Comparison of ENCODE assay signal across 23 cellular contexts in the genomic region with DNA sequence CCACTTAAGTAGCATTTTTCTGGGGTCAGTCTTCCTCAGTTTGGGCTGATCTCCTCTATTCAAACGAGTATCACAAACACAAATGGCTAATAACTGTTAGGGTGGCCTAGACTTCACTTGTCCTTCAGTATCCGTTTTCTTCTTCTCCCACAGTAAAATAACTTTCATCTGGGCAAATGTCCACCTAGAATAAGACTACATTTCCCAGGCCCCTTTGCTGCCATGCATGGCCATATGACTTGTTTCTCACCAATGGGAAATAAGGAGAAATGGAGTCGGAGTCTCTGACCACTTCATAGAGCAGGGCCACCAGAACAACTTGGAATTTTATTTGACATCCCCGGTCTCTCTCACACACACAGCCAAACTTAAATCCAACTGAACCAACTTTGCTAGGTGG. TPM values are rescaled to one million over a fixed set of nuclear protein-coding genes. Genes with fewer than 3 reads are reported as not detected.
DNase-seq lines count a peak whose midpoint lies in the region; ATAC-seq, FAIRE-seq and TF ChIP-seq lines count a peak whose summit lies in the region.
"Had no signal": no experiment of that assay in that cellular context is flagged by ENCODE, and none has a peak within 500 bp of the region (broad histone marks: within the 10 kb centered on the region; RNA-seq: fewer than 3 reads in every experiment).

No MANE protein-coding gene starts in this region.

- no TSS peak for BruUV-seq in HepG2 (replicated peaks; lab: Mats Ljungman, UMichigan)

- no peaks in the 10 kb centered on the region for H3K4me1 ChIP-seq in HepG2 (ENCODE audit: insufficient read depth, low read length)
- no peaks in the 10 kb centered on the region for H3K4me1 ChIP-seq in right lobe of liver

- no peaks in the 10 kb centered on the region for H3K9me3 ChIP-seq in HepG2 (ENCODE audit: low read length)
- no peaks in the 10 kb centered on the region for H3K9me3 ChIP-seq in right lobe of liver

- H4K20me1 ChIP-seq in HepG2 (ENCODE audit: insufficient read depth, low read length), result no peaks in the 10 kb centered on the region
- H4K20me1 ChIP-seq: BLaER1 treated with 17β-estradiol and CSF1 and Interleukin-3, amounts not matched to agents 10 nM and 100 nM had no signal

- TF ChIP-seq EP300 in HepG2 (IDR thresholded peaks at IDR 0.05; ENCODE audit: low read depth in 2 of 2, low read length in 2 of 2) (no peak), HepG2 (CRISPR knock-in tag; IDR thresholded peaks at IDR 0.05; ENCODE audit: borderline replicate concordance) (no peak), Ishikawa (IDR thresholded peaks at IDR 0.05; ENCODE audit: borderline replicate concordance) (no peak)

- H3K9ac ChIP-seq in HepG2 (ENCODE audit: insufficient read depth, low read depth, low read length), result no peak overlapping the region
- H3K9ac ChIP-seq: BLaER1 treated with 17β-estradiol and CSF1 and Interleukin-3, amounts not matched to agents 10 nM and 100 nM had no signal

- no peaks in the 10 kb centered on the region for H3K9me3 Mint-ChIP-seq in stimulated activated effector memory CD8-positive, alpha-beta T cell treated with anti-CD3 and anti-CD28 coated beads, Interleukin-12 subunit alpha, Interleukin-12 subunit beta, amount 100 ng/mL, for 72 hours
- H3K9me3 Mint-ChIP-seq: HFFc6 had no signal

- TF ChIP-seq RAD21 in HepG2 (CRISPR knock-in tag; IDR thresholded peaks at IDR 0.05) (no peak), Ishikawa (IDR thresholded peaks at IDR 0.05; ENCODE audit: low read depth) (no peak)

- no peak for TF ChIP-seq POLR2A in HepG2 (IDR thresholded peaks at IDR 0.05; ENCODE audit: insufficient read depth in 1 of 2, low read depth in 2 of 2, low read length in 2 of 2)
- no peak for TF ChIP-seq POLR2A in right lobe of liver (IDR thresholded peaks at IDR 0.05)

- 78% methylated on average over 4 of the region's 4 CpGs for WGBS in HepG2 (ENCODE audit: low lambda C conversion rate)
- WGBS in right lobe of liver (ENCODE audit: insufficient coverage, low coverage, low lambda C conversion rate, missing lambda C conversion rate), result 92% methylated on average over 4 of the region's 4 CpGs

- no peaks in the 10 kb centered on the region for H3K36me3 Mint-ChIP-seq in stimulated activated effector memory CD8-positive, alpha-beta T cell treated with anti-CD3 and anti-CD28 coated beads, Interleukin-12 subunit alpha, Interleukin-12 subunit beta, amount 100 ng/mL, for 72 hours
- H3K36me3 Mint-ChIP-seq: CD4-positive, alpha-beta memory T cell had no signal

- no peak for FAIRE-seq in HepG2 (lab: Jason Lieb, UNC)
- FAIRE-seq: G401.6, GM18507, H54 had no signal

- POLR2A ChIA-PET in HepG2 (lab: Yijun Ruan, JAX) (no interaction called here), HEK293T (lab: Yijun Ruan, JAX) (no interaction called here)

- H3K4me3 ChIP-seq in HepG2 (replicated peaks in 1 of 3; ENCODE audit: insufficient read depth in 1 of 3, low read depth in 2 of 3, low read length in 3 of 3) (no peak overlapping the region), right lobe of liver (no peak overlapping the region), choroid plexus epithelial cell (ENCODE audit: low read depth, low read length) (no peak overlapping the region)
- H3K4me3 ChIP-seq: BLaER1 treated with 17β-estradiol and CSF1 and Interleukin-3, amounts not matched to agents 10 nM and 100 nM had no signal

- H3K27ac ChIP-seq in HepG2 (ENCODE audit: extremely low read length, insufficient read depth, low read length), result no peak overlapping the region
- no peak overlapping the region for H3K27ac ChIP-seq in right lobe of liver
- H3K27ac ChIP-seq: BLaER1 treated with 17β-estradiol and CSF1 and Interleukin-3, amounts not matched to agents 10 nM and 100 nM had no signal

- H3K4me2 ChIP-seq in HepG2 (ENCODE audit: low read depth, low read length), result no peak overlapping the region
- H3K4me2 ChIP-seq: BLaER1 treated with 17β-estradiol and CSF1 and Interleukin-3, amounts not matched to agents 10 nM and 100 nM had no signal

- in situ Hi-C loops in HepG2 (cut with HindIII; ENCODE audit: extremely low pct_ligation_motif_present, low pct_unique_long_range_greater_than_20kb), result no loop called here

- peaks cover 7% of the 10 kb centered on the region for H3K4me1 Mint-ChIP-seq in stimulated activated effector memory CD8-positive, alpha-beta T cell treated with anti-CD3 and anti-CD28 coated beads, Interleukin-12 subunit alpha, Interleukin-12 subunit beta, amount 100 ng/mL, for 72 hours

- ATAC-seq in HepG2 (no peak), right lobe of liver (no peak), GM19328 (IDR thresholded peaks at IDR 0.05; ENCODE audit: unreplicated experiment) (no peak)
- no peak for ATAC-seq in stimulated activated effector memory CD8-positive, alpha-beta T cell treated with anti-CD3 and anti-CD28 coated beads, Interleukin-12 subunit alpha, Interleukin-12 subunit beta, amount 100 ng/mL, for 72 hours

- no peak for DNase-seq in HepG2 (ENCODE audit: low spot score)
- no peak for DNase-seq in right lobe of liver
- peak; percentile 7 for DNase-seq in choroid plexus epithelial cell (ENCODE audit: low read depth)
- DNase-seq in stimulated activated effector memory CD8-positive, alpha-beta T cell treated with anti-CD3 and anti-CD28 coated beads, Interleukin-12 subunit alpha, Interleukin-12 subunit beta, amount 100 ng/mL, for 72 hours (ENCODE audit: low spot score in 2 of 2), result no peak
- DNase-seq in HEK293T (ENCODE audit: extremely low spot score), result no peak
- DNase-seq: CD4-positive, alpha-beta memory T cell; DMS153; HFFc6; KG1; NCI-H1105; NCI-H2029 treated with DMSO at 0.1 percent for 48 hours; NCI-H226; NCI-H510A treated with DMSO at 0.1 percent for 48 hours; NCI-H748 treated with DMSO at 0.1 percent for 48 hours; RPMI8226; SHP77; T-helper 1 cell had no signal

- H3K27me3 ChIP-seq in HepG2 (ENCODE audit: control insufficient read depth in 1 of 2, insufficient read depth in 2 of 2, low read length in 2 of 2) (no peaks in the 10 kb centered on the region), right lobe of liver (no peaks in the 10 kb centered on the region)
- H3K27me3 ChIP-seq: BLaER1 treated with 17β-estradiol and CSF1 and Interleukin-3, amounts not matched to agents 10 nM and 100 nM had no signal

- no peak for TF ChIP-seq CTCF in HepG2 (CRISPR knock-in tag; IDR thresholded peaks at IDR 0.05)
- TF ChIP-seq CTCF in right lobe of liver (IDR thresholded peaks at IDR 0.05), result no peak
- no peak for TF ChIP-seq CTCF in choroid plexus epithelial cell (conservative IDR thresholded peaks at IDR 0.05; ENCODE audit: low read depth, low read length)

- H3K27ac Mint-ChIP-seq in stimulated activated effector memory CD8-positive, alpha-beta T cell treated with anti-CD3 and anti-CD28 coated beads, Interleukin-12 subunit alpha, Interleukin-12 subunit beta, amount 100 ng/mL, for 72 hours, result no peak overlapping the region
- H3K27ac Mint-ChIP-seq: CD4-positive, alpha-beta memory T cell; HFFc6 had no signal

- CTCF ChIA-PET in HepG2 (lab: Yijun Ruan, JAX; ENCODE audit: low intra/inter-chr PET ratio, low total read pairs), result no interaction called here
- CTCF ChIA-PET in HEK293T (lab: Yijun Ruan, JAX), result no interaction called here

- H3K79me2 ChIP-seq in HepG2 (ENCODE audit: insufficient read depth, low read length), result no peaks in the 10 kb centered on the region

- H3K36me3 ChIP-seq in HepG2 (replicated peaks in 1 of 2; ENCODE audit: control insufficient read depth in 1 of 2, insufficient read depth in 2 of 2, low read length in 2 of 2) (0 out of 5 replicates have a peak, but pooled peaks cover 0 to 3% of the 10 kb centered on the region in 2 experiments), right lobe of liver (peaks cover 0 to 5% (median 0%) of the 10 kb centered on the region in 4 donors)

- intact Hi-C loops in HepG2 (cut with micrococcal nuclease; ENCODE audit: unreplicated experiment) (no loop called here), right lobe of liver (cut with DNase I) (no loop called here)

- H3K4me3 Mint-ChIP-seq in stimulated activated effector memory CD8-positive, alpha-beta T cell treated with anti-CD3 and anti-CD28 coated beads, Interleukin-12 subunit alpha, Interleukin-12 subunit beta, amount 100 ng/mL, for 72 hours, result no peak overlapping the region
- H3K4me3 Mint-ChIP-seq: CD4-positive, alpha-beta memory T cell; HFFc6 had no signal

- H2AFZ ChIP-seq in HepG2 (ENCODE audit: low read length), result no peak overlapping the region

TF ChIP-seq in Ishikawa, 13 proteins besides CTCF, POLR2A, EP300 and RAD21 (continues in another document):
- TF ChIP-seq TAF1 (IDR thresholded peaks at IDR 0.05; ENCODE audit: low read depth), result no peak
- TF ChIP-seq YY1 (IDR thresholded peaks at IDR 0.05; ENCODE audit: low read depth), result 0 out of 2 replicates have a peak, but pooled peaks have one; percentile 44

TF ChIP-seq in HEK293T, 16 proteins besides CTCF, POLR2A, EP300 and RAD21 (continues in another document):
- TF ChIP-seq NFRKB (IDR thresholded peaks at IDR 0.05), result no peak
- TF ChIP-seq SUZ12 (IDR thresholded peaks at IDR 0.05), result no peak
- no peak for TF ChIP-seq BHLHE40 (IDR thresholded peaks at IDR 0.05; ENCODE audit: borderline replicate concordance)
- TF ChIP-seq ZNF384 (IDR thresholded peaks at IDR 0.05), result no peak
- TF ChIP-seq CTBP1 (IDR thresholded peaks at IDR 0.05; ENCODE audit: borderline replicate concordance), result no peak

RNA-seq across cellular contexts. Expression of gene SULF2, which starts 51.4 kb away (rescaled TPM):
- total RNA-seq in HepG2 (2016; rRNA removed; fragmentation: Illumina TruSeq; extraction: Trizol) (29.1 and 50.9 TPM in 2 replicates), right lobe of liver (10 to 100 TPM in 5 of 6 experiments, 1 to 10 TPM in 1; 6.1 to 92.0 (median 48.3) TPM)
- 7.4 and 9.2 TPM in 2 replicates for total RNA-seq in HepG2 (2016; cell fraction: cytosol; rRNA removed; fragmentation: Illumina TruSeq; extraction: Trizol; ENCODE audit: low read depth)
- total RNA-seq in HepG2 (2016; cell fraction: insoluble cytoplasmic fraction; rRNA removed; fragmentation: Illumina TruSeq; extraction: Trizol), result 22.2 and 47.3 TPM in 2 replicates
- 23.9 and 29.0 TPM in 2 replicates for total RNA-seq in HepG2 (2016; cell fraction: membrane; rRNA removed; fragmentation: Illumina TruSeq; extraction: Trizol)
- total RNA-seq in HepG2 (2016; cell fraction: nucleus; rRNA removed; fragmentation: Illumina TruSeq; extraction: Trizol), result 55.3 and 65.2 TPM in 2 replicates
- polyA plus RNA-seq in HepG2 (2011; rRNA removed), result 7.2 and 9.3 TPM in 2 replicates
- polyA plus RNA-seq in HepG2 (2011; cell fraction: cytosol; rRNA removed), result 9.3 and 12.6 TPM in 2 replicates
- 21.3 and 25.5 TPM in 2 replicates for polyA plus RNA-seq in HepG2 (2011; cell fraction: nucleus; rRNA removed)
- polyA plus RNA-seq in HepG2 (2012), result 5.1 and 11.0 TPM in 2 replicates
- 10.7 and 10.8 TPM in 2 replicates for polyA plus RNA-seq in HepG2 (2016; cell fraction: cytosol; fragmentation: Illumina TruSeq; extraction: Trizol; ENCODE audit: low read depth)
- 33.7 and 34.1 TPM in 2 replicates for polyA plus RNA-seq in HepG2 (2016; cell fraction: insoluble cytoplasmic fraction; fragmentation: Illumina TruSeq; extraction: Trizol; ENCODE audit: low read depth)
- 22.4 and 24.8 TPM in 2 replicates for polyA plus RNA-seq in HepG2 (2016; cell fraction: membrane; fragmentation: Illumina TruSeq; extraction: Trizol; ENCODE audit: low read depth)
- 96.6 and 101 TPM in 2 replicates for polyA plus RNA-seq in HepG2 (2016; cell fraction: nucleus; fragmentation: Illumina TruSeq; extraction: Trizol; ENCODE audit: insufficient read depth, low read depth)
- polyA minus RNA-seq in HepG2 (2011; rRNA and poly(A)+ RNA removed; ENCODE audit: low replicate concordance), result 51.1 TPM in 1 of 2 replicates, not detected in the other
- polyA minus RNA-seq in HepG2 (2011; cell fraction: cytosol; rRNA and poly(A)+ RNA removed), result 16.7 and 17.7 TPM in 2 replicates
- 11.1 and 13.5 TPM in 2 replicates for polyA minus RNA-seq in HepG2 (2011; cell fraction: nucleus; rRNA and poly(A)+ RNA removed)
